In the genomic region with DNA sequence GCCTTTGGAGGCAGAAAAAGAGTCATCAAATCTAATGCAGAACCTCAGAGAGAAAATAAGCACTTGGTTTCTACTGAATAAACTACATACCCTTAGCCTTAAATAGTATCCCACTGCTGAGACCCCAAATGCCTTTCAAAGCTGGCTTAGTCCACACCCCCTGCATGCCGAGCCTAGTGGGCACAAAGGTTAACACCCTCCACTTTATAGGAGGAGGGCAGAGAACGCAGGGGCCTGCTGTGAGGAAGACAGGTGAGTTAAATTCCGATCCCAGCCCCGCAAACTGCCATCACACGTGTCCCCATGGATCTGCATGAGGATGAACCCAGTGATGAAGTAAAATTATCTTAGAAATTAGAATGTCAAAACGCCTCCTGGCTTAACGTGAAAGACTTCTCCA, we compare ENCODE assay signal across 1 cellular context.
TF ChIP-seq lines count a peak whose summit lies in the region.

No MANE protein-coding gene starts in this region.

TF ChIP-seq in GM23338, 12 proteins besides CTCF, POLR2A, EP300 and RAD21 (continued from another document):
- no peak for TF ChIP-seq CREB1 (CRISPR knock-in tag; IDR thresholded peaks at IDR 0.05; ENCODE audit: low read depth)
- no peak for TF ChIP-seq EZH2phosphoT487 (IDR thresholded peaks at IDR 0.05; ENCODE audit: unreplicated experiment)
